ENCODE assay signal across 10 cellular contexts in the genomic region with DNA sequence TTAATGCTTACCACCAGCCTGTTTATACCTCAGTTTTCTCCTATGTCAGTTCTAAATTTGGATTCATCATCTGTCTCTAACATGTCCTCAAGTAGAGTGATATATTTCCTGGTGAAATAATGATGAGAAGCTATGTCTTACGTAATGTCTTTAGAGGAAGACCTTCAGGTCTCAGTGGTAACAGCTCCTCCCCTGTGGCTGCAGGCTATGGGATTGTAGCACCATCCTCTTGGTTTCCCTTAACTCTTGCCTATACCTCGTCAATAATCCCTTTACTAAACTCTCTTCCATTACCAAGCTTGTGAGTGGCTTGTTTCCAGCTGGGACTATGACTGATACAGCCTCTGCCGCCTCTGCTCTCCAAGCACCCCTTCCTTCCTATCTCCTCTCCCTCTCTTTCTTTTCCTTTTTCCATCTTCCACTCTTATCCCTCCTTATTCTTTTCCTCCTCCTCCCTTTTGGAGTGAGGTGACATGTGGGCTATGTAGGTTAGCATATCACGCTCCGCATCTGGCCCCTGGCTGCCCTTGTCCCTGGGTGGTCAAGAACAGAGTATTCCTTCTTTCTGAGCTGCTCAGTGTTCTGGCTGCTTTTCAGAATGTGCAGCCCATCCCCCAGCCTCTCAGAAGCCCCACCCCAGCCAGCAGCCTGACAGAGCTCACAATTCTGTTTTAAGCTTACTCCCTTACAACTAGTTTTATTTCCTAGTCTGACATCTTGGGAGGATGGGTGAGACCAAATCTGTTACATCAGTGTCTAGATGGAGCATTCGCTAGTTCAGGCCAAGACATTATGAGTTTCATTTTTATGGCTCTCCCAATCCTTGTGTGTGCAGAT.
DNase-seq lines count a peak whose midpoint lies in the region; ATAC-seq and TF ChIP-seq lines count a peak whose summit lies in the region.
"Had no signal": no experiment of that assay in that cellular context is flagged by ENCODE, and none has a peak within 500 bp of the region (broad histone marks: within the 10 kb centered on the region; RNA-seq: fewer than 3 reads in every experiment).

No MANE protein-coding gene starts in this region.

- no peaks in the 10 kb centered on the region for H3K27me3 ChIP-seq in mucosa of rectum (ENCODE audit: control insufficient read depth in 2 of 2, insufficient read depth in 2 of 2, low read length in 2 of 2)
- H3K27me3 ChIP-seq: BLaER1 treated with 17β-estradiol and CSF1 and Interleukin-3, amounts not matched to agents 10 nM and 100 nM had no signal

- peak overlapping the region; percentile 98 for H3K27ac ChIP-seq in 22Rv1
- peak overlapping the region; percentile 75 to 78 for H3K27ac ChIP-seq in mucosa of rectum (ENCODE audit: low read depth in 2 of 2, low read length in 2 of 2)
- H3K27ac ChIP-seq: BLaER1 treated with 17β-estradiol and CSF1 and Interleukin-3, amounts not matched to agents 10 nM and 100 nM had no signal

- no peak for ATAC-seq in HG03025 (IDR thresholded peaks at IDR 0.05; ENCODE audit: low FRiP score, unreplicated experiment)

- H3K36me3 ChIP-seq in mucosa of rectum (ENCODE audit: control insufficient read depth in 2 of 2, insufficient read depth in 2 of 2, low read length in 2 of 2), result no peaks in the 10 kb centered on the region

- peak overlapping the region in 1 of 2 donors; percentile 23 for H3K9ac ChIP-seq in mucosa of rectum (ENCODE audit: low read depth in 1 of 2, low read length in 2 of 2)
- H3K9ac ChIP-seq: BLaER1 treated with 17β-estradiol and CSF1 and Interleukin-3, amounts not matched to agents 10 nM and 100 nM had no signal

- no peaks in the 10 kb centered on the region for H3K9me3 ChIP-seq in mucosa of rectum (ENCODE audit: control insufficient read depth in 2 of 2, low read length in 2 of 2)

- DNase-seq in NCI-H2029 treated with DMSO at 0.1 percent for 48 hours (lab: John Stamatoyannopoulos, UW) (peak; percentile 63), dedifferentiated amniotic fluid mesenchymal stem cell (ENCODE audit: extremely low spot score) (peak; percentile 17), kidney tubule cell (ENCODE audit: low spot score) (no peak), D341Med (ENCODE audit: low spot score) (no peak)
- no peak for DNase-seq in activated CD8-positive, alpha-beta memory T cell treated with anti-CD3 and anti-CD28 coated beads, Interleukin-2, amount 50 U/mL, for 48 hours
- DNase-seq: activated T-cell treated with anti-CD3 and anti-CD28 coated beads, Interleukin-2, amount 50 U/mL, for 24 hours had no signal

- peaks cover 10 to 26% of the 10 kb centered on the region in 2 donors for H3K4me1 ChIP-seq in mucosa of rectum (ENCODE audit: control insufficient read depth in 2 of 2, insufficient read depth in 2 of 2, low read length in 2 of 2)

- H3K4me3 ChIP-seq in mucosa of rectum (ENCODE audit: low read length in 2 of 2), result peak overlapping the region; percentile 2 to 27
- H3K4me3 ChIP-seq: BLaER1 treated with 17β-estradiol and CSF1 and Interleukin-3, amounts not matched to agents 10 nM and 100 nM had no signal

- no peak for TF ChIP-seq CTCF in 22Rv1 (IDR thresholded peaks at IDR 0.05)

Comparison
In these comparisons a context has a peak if more than half of its experiments do, and no peak if none do; other contexts are left out.
1. DNase-seq: peak in NCI-H2029 treated with DMSO at 0.1 percent for 48 hours (single experiment) and dedifferentiated amniotic fluid mesenchymal stem cell (single experiment); none in activated CD8-positive, alpha-beta memory T cell treated with anti-CD3 and anti-CD28 coated beads, Interleukin-2, amount 50 U/mL, for 48 hours (single experiment), kidney tubule cell (single experiment) and D341Med (single experiment).